ENCODE assay signal across 16 cellular contexts in genomic region chr15:96254168-96254567, GRCh38.
DNase-seq lines count a peak whose midpoint lies in the region; ATAC-seq and TF ChIP-seq lines count a peak whose summit lies in the region.
"Had no signal": no experiment of that assay in that cellular context is flagged by ENCODE, and none has a peak within 500 bp of the region (broad histone marks: within the 10 kb centered on the region; RNA-seq: fewer than 3 reads in every experiment).

No MANE protein-coding gene starts in this region.

- CTCF ChIA-PET in Caco-2 (lab: Charles Lee), result no interaction called here
- CTCF ChIA-PET in IMR-90 (lab: Yijun Ruan, JAX), result no interaction called here
- CTCF ChIA-PET in Calu3 (lab: Charles Lee), result interaction anchor here (2.6 kb wide), 1 partner anchor 22 kb away, joined by 6 read pairs; no protein-coding TSS in a partner anchor

- H3K56ac ChIP-seq in IMR-90 (ENCODE audit: extremely low read depth, insufficient read depth, low read length), result no peak overlapping the region

- DNase-seq in Caco-2 (peak; percentile 59 to 65), IMR-90 (no peak), fibroblast of mammary gland (ENCODE audit: low read depth) (peak; percentile 26), neural progenitor cell (ENCODE audit: low spot score) (peak; percentile 24), Calu3 (no peak), NCI-H1417 (lab: John Stamatoyannopoulos, UW) (no peak)
- DNase-seq: COR-L47, Kasumi-1, NCI-H1105, NCI-H1694 treated with DMSO at 0.1 percent for 48 hours, NCI-H2107, NCI-H345, NCI-H774, SJCRH30 had no signal

- no peaks in the 10 kb centered on the region for H3K79me1 ChIP-seq in IMR-90 (ENCODE audit: low read depth in 1 of 2, low read length in 2 of 2)

- H3K36me3 Mint-ChIP-seq in Caco-2 (ENCODE audit: insufficient read depth, unreplicated experiment) (peaks cover 11% of the 10 kb centered on the region), neural progenitor cell (peaks cover 30% of the 10 kb centered on the region), Calu3 (ENCODE audit: insufficient read depth, unreplicated experiment) (peaks cover 6% of the 10 kb centered on the region)

- H2BK20ac ChIP-seq in IMR-90 (ENCODE audit: low read depth, low read length), result no peak overlapping the region

- H3K27me3 ChIP-seq in Caco-2 (replicated peaks; ENCODE audit: control insufficient read depth, insufficient read depth, low read length) (no peaks in the 10 kb centered on the region), IMR-90 (ENCODE audit: control insufficient read depth, insufficient read depth, low read length) (no peaks in the 10 kb centered on the region), neural progenitor cell (no peaks in the 10 kb centered on the region)
- H3K27me3 ChIP-seq: SJCRH30 had no signal

- no peak overlapping the region for H2BK15ac ChIP-seq in IMR-90 (ENCODE audit: low read depth, low read length)

- peaks cover 44% of the 10 kb centered on the region for H3K4me1 Mint-ChIP-seq in Caco-2 (ENCODE audit: low read depth, unreplicated experiment)
- H3K4me1 Mint-ChIP-seq in neural progenitor cell, result peaks cover 2% of the 10 kb centered on the region
- peaks cover 34% of the 10 kb centered on the region for H3K4me1 Mint-ChIP-seq in Calu3 (ENCODE audit: low read depth, unreplicated experiment)

- H3K27ac ChIP-seq in IMR-90 (ENCODE audit: insufficient read depth, low read length) (no peak overlapping the region), neural progenitor cell (peak overlapping the region; percentile 54)
- H3K27ac ChIP-seq: C4-2B, SJCRH30 had no signal

- H3K23ac ChIP-seq in IMR-90 (ENCODE audit: low read depth, low read length), result no peak overlapping the region

- no peak overlapping the region for H4K5ac ChIP-seq in IMR-90 (ENCODE audit: low read depth, low read length)

- WGBS in IMR-90 (ENCODE audit: extremely low coverage in 2 of 2, insufficient read length in 1 of 2), 2 experiments, result no CpG with 5 or more reads among the region's 6 CpGs

- peaks cover 12% of the 10 kb centered on the region for H3F3A ChIP-seq in neural progenitor cell (ENCODE audit: low read depth)

- TF ChIP-seq CTCF in Caco-2 (IDR thresholded peaks at IDR 0.05; ENCODE audit: insufficient read depth in 1 of 2, low read depth in 1 of 2, low read length in 1 of 2, severe bottlenecking in 1 of 2, unreplicated experiment in 1 of 2) (no peak), IMR-90 (conservative IDR thresholded peaks at IDR 0.05; ENCODE audit: low read depth, low read length) (no peak), fibroblast of mammary gland (conservative IDR thresholded peaks at IDR 0.05; ENCODE audit: control insufficient read depth, insufficient read depth, low read depth, low read length) (no peak), neural progenitor cell (IDR thresholded peaks at IDR 0.05) (no peak), Calu3 (IDR thresholded peaks at IDR 0.05; ENCODE audit: unreplicated experiment) (no peak)

- H2AK5ac ChIP-seq in IMR-90 (ENCODE audit: low read depth, low read length), result no peak overlapping the region

- H2AFZ ChIP-seq in IMR-90 (replicated peaks; ENCODE audit: low read length, poor library complexity), result no peak overlapping the region
- no peak overlapping the region for H2AFZ ChIP-seq in neural progenitor cell (replicated peaks)

- TF ChIP-seq POLR2A in IMR-90 (IDR thresholded peaks at IDR 0.05; ENCODE audit: low read depth, low read length), result no peak

- ATAC-seq in IMR-90 (ENCODE audit: low read depth) (no peak), GM18870 (IDR thresholded peaks at IDR 0.05; ENCODE audit: unreplicated experiment) (no peak)

- peak overlapping the region; percentile 43 for H3K4me3 Mint-ChIP-seq in Caco-2 (ENCODE audit: unreplicated experiment)
- H3K4me3 Mint-ChIP-seq in neural progenitor cell, result no peak overlapping the region
- H3K4me3 Mint-ChIP-seq in Calu3 (ENCODE audit: low read depth, unreplicated experiment), result no peak overlapping the region

- H3K79me2 ChIP-seq in neural progenitor cell (ENCODE audit: low read depth), result no peaks in the 10 kb centered on the region

- intact Hi-C loops in Caco-2 (cut with micrococcal nuclease; ENCODE audit: unreplicated experiment) (loop anchor here (1.0 to 2.0 kb wide), 3 partner anchors 11 to 45 kb away; no protein-coding TSS in a partner anchor), IMR-90 (cut with micrococcal nuclease) (no loop called here), Calu3 (cut with micrococcal nuclease; ENCODE audit: unreplicated experiment) (no loop called here)

- H2BK120ac ChIP-seq in IMR-90 (ENCODE audit: low read depth, low read length), result no peak overlapping the region

- no peak overlapping the region for H3K14ac ChIP-seq in IMR-90 (replicated peaks; ENCODE audit: low read depth, low read length)

- no peak for TF ChIP-seq RAD21 in IMR-90 (IDR thresholded peaks at IDR 0.05; ENCODE audit: low read length)

- dilution Hi-C loops in IMR-90 (cut with HindIII; ENCODE audit: low sequenced_read_pairs, unreplicated experiment), result no loop called here

- no peak overlapping the region for H2AK9ac ChIP-seq in IMR-90 (replicated peaks; ENCODE audit: low read depth, low read length, poor library complexity)

- BruUV-seq in Caco-2 (replicated peaks; lab: Mats Ljungman, UMichigan) (no TSS peak), IMR-90 (replicated peaks; lab: Mats Ljungman, UMichigan) (no TSS peak), Calu3 (replicated peaks; lab: Mats Ljungman, UMichigan) (no TSS peak)

- no peak overlapping the region for H3K4ac ChIP-seq in IMR-90 (ENCODE audit: low read depth, low read length)

- H3K9ac ChIP-seq in IMR-90 (ENCODE audit: low read depth, low read length) (no peak overlapping the region), neural progenitor cell (no peak overlapping the region)

- H3K9me3 ChIP-seq in Caco-2 (no peaks in the 10 kb centered on the region), IMR-90 (ENCODE audit: control insufficient read depth, insufficient read depth, low read length) (no peaks in the 10 kb centered on the region), neural progenitor cell (ENCODE audit: low read depth) (no peaks in the 10 kb centered on the region)
- H3K9me3 ChIP-seq: SJCRH30 had no signal

- H3K18ac ChIP-seq in IMR-90 (ENCODE audit: low read depth, low read length), result no peak overlapping the region

- H3K36me3 ChIP-seq in Caco-2 (ENCODE audit: control insufficient read depth, insufficient read depth, low read length) (no peaks in the 10 kb centered on the region; the same call in 1 of the 2 replicates), IMR-90 (ENCODE audit: control insufficient read depth, insufficient read depth, low read length) (peaks cover 7% of the 10 kb centered on the region), neural progenitor cell (no peaks in the 10 kb centered on the region)

- POLR2A ChIA-PET in Caco-2 (lab: Charles Lee) (no interaction called here), IMR-90 (lab: Charles Lee; ENCODE audit: unreplicated experiment) (no interaction called here)

- in situ Hi-C loops in IMR-90 (cut with MboI; ENCODE audit: low sequenced_read_pairs), result no loop called here

- peak overlapping the region; percentile 77 for H3K27ac Mint-ChIP-seq in Caco-2 (ENCODE audit: unreplicated experiment)
- no peak overlapping the region for H3K27ac Mint-ChIP-seq in neural progenitor cell
- no peak overlapping the region for H3K27ac Mint-ChIP-seq in Calu3 (ENCODE audit: unreplicated experiment)

- no peak overlapping the region for H4K8ac ChIP-seq in IMR-90 (ENCODE audit: low read depth in 2 of 2, low read length in 2 of 2)

- no peak overlapping the region for H4K91ac ChIP-seq in IMR-90 (ENCODE audit: insufficient read depth, low read depth, low read length)

- H3K4me3 ChIP-seq in Caco-2 (ENCODE audit: low read depth, low read length), result no peak overlapping the region
- no peak overlapping the region for H3K4me3 ChIP-seq in IMR-90 (ENCODE audit: insufficient read depth, low read depth, low read length)
- no peak overlapping the region for H3K4me3 ChIP-seq in fibroblast of mammary gland (ENCODE audit: control insufficient read depth, low read depth, low read length)
- no peak overlapping the region for H3K4me3 ChIP-seq in neural progenitor cell
- H3K4me3 ChIP-seq: SJCRH30 had no signal

- H3K27me3 Mint-ChIP-seq in Caco-2 (ENCODE audit: insufficient read depth, unreplicated experiment) (no peaks in the 10 kb centered on the region), neural progenitor cell (ENCODE audit: insufficient read depth, low read depth) (no peaks in the 10 kb centered on the region), Calu3 (ENCODE audit: unreplicated experiment) (no peaks in the 10 kb centered on the region)

- no peak overlapping the region for H2BK5ac ChIP-seq in IMR-90 (ENCODE audit: low read depth, low read length, poor library complexity, severe bottlenecking)

- H3K9me1 ChIP-seq in IMR-90 (ENCODE audit: insufficient read depth, low read length), result 0 out of 2 replicates have a peak, but pooled peaks cover 2% of the 10 kb centered on the region

- H3K4me1 ChIP-seq in Caco-2 (peaks cover 49% of the 10 kb centered on the region), IMR-90 (ENCODE audit: control insufficient read depth, insufficient read depth, low read length) (no peaks in the 10 kb centered on the region), neural progenitor cell (peaks cover 19% of the 10 kb centered on the region)
- H3K4me1 ChIP-seq: SJCRH30 had no signal

- no peaks in the 10 kb centered on the region for H4K20me1 ChIP-seq in IMR-90 (ENCODE audit: insufficient read depth, low read length)
- H4K20me1 ChIP-seq in neural progenitor cell (ENCODE audit: low read depth), result no peaks in the 10 kb centered on the region

- H3K4me2 ChIP-seq in IMR-90 (ENCODE audit: low read depth, low read length) (no peak overlapping the region), neural progenitor cell (peak overlapping the region; percentile 41)

- H3K9me3 Mint-ChIP-seq in Caco-2 (ENCODE audit: unreplicated experiment), result peaks cover 24% of the 10 kb centered on the region
- H3K9me3 Mint-ChIP-seq in neural progenitor cell, result no peaks in the 10 kb centered on the region
- H3K9me3 Mint-ChIP-seq in Calu3 (ENCODE audit: low read depth, unreplicated experiment), result peaks cover 3% of the 10 kb centered on the region

TF ChIP-seq in IMR-90, 13 proteins besides CTCF, POLR2A, EP300 and RAD21:
- TF ChIP-seq CEBPB (IDR thresholded peaks at IDR 0.05; ENCODE audit: low read depth, low read length), result peak; percentile 66; the same call in 1 of the 2 replicates
- no peak for TF ChIP-seq SMC3 (IDR thresholded peaks at IDR 0.05; ENCODE audit: low read depth, low read length)

Comparison
In these comparisons a context has a peak if more than half of its experiments do, and no peak if none do; other contexts are left out.
1. DNase-seq: peak in Caco-2 (2 of 2), fibroblast of mammary gland (single experiment) and neural progenitor cell (single experiment); none in IMR-90 (single experiment), Calu3 (single experiment) and NCI-H1417 (0 of 3).